ENCODE assay signal across 8 cellular contexts in genomic region chr16:17273142-17273561, GRCh38.
A peak's percentile ranks its signal among the peaks of the same experiment; 100 is the strongest.
DNase-seq lines count a peak whose midpoint lies in the region; ATAC-seq and TF ChIP-seq lines count a peak whose summit lies in the region.

No MANE protein-coding gene starts in this region.

- ATAC-seq in GM18505 (IDR thresholded peaks at IDR 0.05; ENCODE audit: unreplicated experiment) (no peak), HG03521 (IDR thresholded peaks at IDR 0.05; ENCODE audit: unreplicated experiment) (no peak), GM21390 (IDR thresholded peaks at IDR 0.05; ENCODE audit: unreplicated experiment) (no peak)

- in situ Hi-C loops in KBM-7 (cut with MboI; ENCODE audit: low pct_unique_long_range_greater_than_20kb, low sequenced_read_pairs), result no loop called here

- no peak for TF ChIP-seq CTCF in choroid plexus epithelial cell (conservative IDR thresholded peaks at IDR 0.05; ENCODE audit: low read depth, low read length)

- TF ChIP-seq POLR2A in GM18505 (IDR thresholded peaks at IDR 0.05; ENCODE audit: borderline replicate concordance, extremely low read depth, insufficient read depth, insufficient read length), result no peak

- no peak overlapping the region for H3K4me3 ChIP-seq in choroid plexus epithelial cell (ENCODE audit: low read depth, low read length)

- DNase-seq in ELR (ENCODE audit: low read depth) (peak; percentile 87), RKO (ENCODE audit: low spot score) (peak; percentile 82), choroid plexus epithelial cell (ENCODE audit: low read depth) (peak; percentile 58), KBM-7 (no peak)
- DNase-seq in stimulated activated CD4-positive, alpha-beta T cell treated with anti-CD3 and anti-CD28 coated beads, Interleukin-12 subunit alpha, Interleukin-12 subunit beta, amount 100 ng/mL, for 48 hours (ENCODE audit: low read depth in 2 of 3, low spot score in 1 of 3), result peak; percentile 13 to 34 (median 17)
